Comparison of ENCODE assay signal across 24 cellular contexts in the genomic region with DNA sequence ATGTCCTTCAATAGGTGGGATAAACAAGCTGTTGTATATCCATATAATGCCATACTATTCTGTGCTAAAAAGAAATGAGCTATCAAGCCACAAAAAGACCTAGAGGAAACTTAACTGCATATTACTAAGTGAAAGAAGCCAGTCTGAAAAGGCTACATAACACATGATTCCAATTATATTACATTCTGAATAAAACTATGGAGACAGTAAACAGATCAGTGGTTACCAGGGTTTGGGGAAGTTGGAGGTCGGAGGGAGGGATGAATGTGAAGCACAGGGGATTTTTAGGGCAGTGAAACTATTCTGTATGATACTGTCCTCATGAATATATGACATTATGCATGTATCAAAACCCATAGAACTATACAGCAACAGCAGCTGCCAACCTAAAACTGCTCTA.
"Had no signal": no experiment of that assay in that cellular context is flagged by ENCODE, and none has a peak within 500 bp of the region (broad histone marks: within the 10 kb centered on the region; RNA-seq: fewer than 3 reads in every experiment).

No MANE protein-coding gene starts in this region.

- H3K9me3 Mint-ChIP-seq: effector memory CD8-positive, alpha-beta T cell; memory B cell; naive B cell; natural killer cell treated with Interleukin-12 subunit alpha and Interleukin-12 subunit beta and Interleukin-15 and Interleukin-18, amount 100 ng/mL, for 72 hours; neural crest cell; stimulated activated naive CD8-positive, alpha-beta T cell treated with anti-CD3 and anti-CD28 coated beads, Interleukin-15, amount 100 ng/mL, for 72 hours had no signal

- H3K27ac Mint-ChIP-seq: effector memory CD8-positive, alpha-beta T cell; memory B cell; natural killer cell treated with Interleukin-12 subunit alpha and Interleukin-12 subunit beta and Interleukin-15 and Interleukin-18, amount 100 ng/mL, for 72 hours; progenitor cell of endocrine pancreas; stimulated activated naive CD8-positive, alpha-beta T cell treated with anti-CD3 and anti-CD28 coated beads, Interleukin-15, amount 100 ng/mL, for 72 hours had no signal

- ATAC-seq: effector memory CD8-positive, alpha-beta T cell; gastroesophageal sphincter; heart left ventricle; left lobe of liver; natural killer cell treated with Interleukin-12 subunit alpha and Interleukin-12 subunit beta and Interleukin-15 and Interleukin-18, amount 100 ng/mL, for 72 hours; pancreas; sciatic nerve had no signal

- H3K4me3 Mint-ChIP-seq: effector memory CD8-positive, alpha-beta T cell; memory B cell; natural killer cell treated with Interleukin-12 subunit alpha and Interleukin-12 subunit beta and Interleukin-15 and Interleukin-18, amount 100 ng/mL, for 72 hours; neural crest cell; stimulated activated naive CD8-positive, alpha-beta T cell treated with anti-CD3 and anti-CD28 coated beads, Interleukin-15, amount 100 ng/mL, for 72 hours had no signal

- FAIRE-seq: endometrium, kidney, pancreas had no signal

- H3K27me3 Mint-ChIP-seq: effector memory CD8-positive, alpha-beta T cell; naive B cell; progenitor cell of endocrine pancreas; stimulated activated naive CD8-positive, alpha-beta T cell treated with anti-CD3 and anti-CD28 coated beads, Interleukin-15, amount 100 ng/mL, for 72 hours had no signal

- DNase-seq: cortex of kidney; effector memory CD8-positive, alpha-beta T cell; erythroblast; esophagus squamous epithelium; heart left ventricle; kidney; mucosa of descending colon; naive B cell; pancreas; stimulated activated CD4-positive, alpha-beta T cell treated with anti-CD3 and anti-CD28 coated beads, Interleukin-12 subunit alpha, Interleukin-12 subunit beta, amount 100 ng/mL, for 4 hours; stimulated activated CD4-positive, alpha-beta T cell treated with anti-CD3 and anti-CD28 coated beads, Interleukin-1b, Interleukin-23, amount 100 ng/mL, for 48 hours; stimulated activated CD4-positive, alpha-beta T cell treated with anti-CD3 and anti-CD28 coated beads, Interleukin-4, amount 100 ng/mL, for 1 hour; stimulated activated CD8-positive, alpha-beta memory T cell treated with anti-CD3 and anti-CD28 coated beads, Interleukin-4, amount 100 ng/mL, for 48 hours; stimulated activated naive CD4-positive, alpha-beta T cell; stimulated activated naive CD8-positive, alpha-beta T cell treated with anti-CD3 and anti-CD28 coated beads, Interleukin-15, amount 100 ng/mL, for 72 hours; transverse colon had no signal

- H3K36me3 Mint-ChIP-seq: memory B cell, naive B cell had no signal
